ENCODE assay signal across 8 cellular contexts in genomic region chr17:69414408-69415274, GRCh38. TPM values are rescaled to one million over a fixed set of nuclear protein-coding genes. Genes with fewer than 3 reads are reported as not detected.
DNase-seq lines count a peak whose midpoint lies in the region; ATAC-seq and TF ChIP-seq lines count a peak whose summit lies in the region.

Gene MAP2K6, plus strand, starts transcription at chr17:69414697. Its CDS starts 288 bp downstream, at chr17:69414985.

- no peaks in the 10 kb centered on the region for H3K27me3 ChIP-seq in HUES48 (ENCODE audit: control insufficient read depth, insufficient read depth, low read length)
- H3K27me3 ChIP-seq in Panc1 (ENCODE audit: control insufficient read depth, insufficient read depth, low read length), result no peaks in the 10 kb centered on the region
- no peaks in the 10 kb centered on the region for H3K27me3 ChIP-seq in gastroesophageal sphincter
- no peaks in the 10 kb centered on the region for H3K27me3 ChIP-seq in neuron (ENCODE audit: insufficient read depth, low read length)
- no peaks in the 10 kb centered on the region for H3K27me3 ChIP-seq in subcutaneous abdominal adipose tissue (ENCODE audit: control insufficient read depth in 5 of 5, insufficient read depth in 4 of 5, low read length in 5 of 5)

- H3K27ac Mint-ChIP-seq in activated T-helper 2 cell treated with anti-CD3 and anti-CD28 coated beads, Interferon-gamma antibody, Interleukin-2, Interleukin-4, amounts not matched to agents 10 μg/mL and 5 μg/mL and 100 μg/mL, durations not matched to agents 14 hours and 24 hours and 36 hours, result no peak within 1 kb of the TSS

- no peak within 1 kb of the TSS for H3K4me3 Mint-ChIP-seq in activated T-helper 2 cell treated with anti-CD3 and anti-CD28 coated beads, Interferon-gamma antibody, Interleukin-2, Interleukin-4, amounts not matched to agents 10 μg/mL and 5 μg/mL and 100 μg/mL, durations not matched to agents 14 hours and 24 hours and 36 hours (ENCODE audit: low read depth)

- no TSS peak for BruUV-seq in Panc1 (replicated peaks; lab: Mats Ljungman, UMichigan)

- intact Hi-C loops in Panc1 (cut with micrococcal nuclease; ENCODE audit: unreplicated experiment), result no loop called here
- intact Hi-C loops in activated T-helper 2 cell treated with anti-CD3 and anti-CD28 coated beads, Interferon-gamma antibody, Interleukin-2, Interleukin-4, amounts not matched to agents 10 μg/mL and 5 μg/mL and 100 μg/mL, durations not matched to agents 14 hours and 24 hours and 36 hours (cut with micrococcal nuclease), result loop anchor here (1.0 kb wide), 1 partner anchor 87 kb away; the partner anchor contains the start of gene ABCA5

- H3K9me3 ChIP-seq in HUES48 (ENCODE audit: control insufficient read depth, insufficient read depth, low read length), result no peaks in the 10 kb centered on the region
- no peaks in the 10 kb centered on the region for H3K9me3 ChIP-seq in Panc1 (ENCODE audit: control insufficient read depth, insufficient read depth, low read depth, low read length)
- no peaks in the 10 kb centered on the region for H3K9me3 ChIP-seq in gastroesophageal sphincter
- no peaks in the 10 kb centered on the region for H3K9me3 ChIP-seq in neuron (ENCODE audit: low read length)
- peaks cover 0 to 2% (median 0%) of the 10 kb centered on the region in 5 donors for H3K9me3 ChIP-seq in subcutaneous abdominal adipose tissue (ENCODE audit: control insufficient read depth in 5 of 5, low read length in 5 of 5)

- H3K4me1 ChIP-seq in HUES48 (ENCODE audit: control insufficient read depth, insufficient read depth, low read length) (peaks cover 45% of the 10 kb centered on the region), Panc1 (ENCODE audit: control insufficient read depth, insufficient read depth, low read length) (peaks cover 26% of the 10 kb centered on the region), gastroesophageal sphincter (peaks cover 6 to 47% (median 8%) of the 10 kb centered on the region in 3 donors), neuron (ENCODE audit: insufficient read depth, low read length) (peaks cover 30% of the 10 kb centered on the region), subcutaneous abdominal adipose tissue (ENCODE audit: control insufficient read depth in 5 of 5, insufficient read depth in 5 of 5, low read length in 5 of 5) (peaks cover 6 to 39% (median 33%) of the 10 kb centered on the region in 5 donors)

- H2AFZ ChIP-seq in neuron (ENCODE audit: low read depth, low read length), result peak within 1 kb of the TSS; percentile 63

- ATAC-seq in GM21447 (IDR thresholded peaks at IDR 0.05; ENCODE audit: unreplicated experiment) (peak; percentile 97), Panc1 (peak; percentile 100), gastroesophageal sphincter (peak; percentile 94)

- peak within 1 kb of the TSS; percentile 81 for H3K4me3 ChIP-seq in HUES48 (ENCODE audit: low read depth, low read length)
- peak within 1 kb of the TSS; percentile 59 to 75 for H3K4me3 ChIP-seq in Panc1 (ENCODE audit: low read depth in 2 of 2, low read length in 2 of 2)
- peak within 1 kb of the TSS; percentile 50 to 57 for H3K4me3 ChIP-seq in gastroesophageal sphincter
- peak within 1 kb of the TSS; percentile 71 for H3K4me3 ChIP-seq in neuron (ENCODE audit: low read length)
- peak within 1 kb of the TSS; percentile 73 to 99 (median 96) for H3K4me3 ChIP-seq in subcutaneous abdominal adipose tissue (ENCODE audit: low read depth in 1 of 5, low read length in 5 of 5)

- no peaks in the 10 kb centered on the region for H3K36me3 ChIP-seq in HUES48 (ENCODE audit: control insufficient read depth, insufficient read depth, low read length)
- no peaks in the 10 kb centered on the region for H3K36me3 ChIP-seq in Panc1 (ENCODE audit: control insufficient read depth, insufficient read depth, low read length)
- H3K36me3 ChIP-seq in gastroesophageal sphincter, result no peaks in the 10 kb centered on the region
- no peaks in the 10 kb centered on the region for H3K36me3 ChIP-seq in neuron (ENCODE audit: insufficient read depth, low read length)
- H3K36me3 ChIP-seq in subcutaneous abdominal adipose tissue (ENCODE audit: control insufficient read depth in 5 of 5, insufficient read depth in 5 of 5, low read length in 5 of 5), result no peaks in the 10 kb centered on the region

- H3K4me1 Mint-ChIP-seq in activated T-helper 2 cell treated with anti-CD3 and anti-CD28 coated beads, Interferon-gamma antibody, Interleukin-2, Interleukin-4, amounts not matched to agents 10 μg/mL and 5 μg/mL and 100 μg/mL, durations not matched to agents 14 hours and 24 hours and 36 hours (ENCODE audit: low read depth), result peaks cover 8% of the 10 kb centered on the region

- 0% methylated on average over 5 to 27 of the region's 27 CpGs for WGBS in gastroesophageal sphincter (ENCODE audit: low coverage in 1 of 2), 2 donors

- TF ChIP-seq CTCF in Panc1 (IDR thresholded peaks at IDR 0.05) (no peak), gastroesophageal sphincter (IDR thresholded peaks at IDR 0.05) (no peak)

- H3K9me3 Mint-ChIP-seq in activated T-helper 2 cell treated with anti-CD3 and anti-CD28 coated beads, Interferon-gamma antibody, Interleukin-2, Interleukin-4, amounts not matched to agents 10 μg/mL and 5 μg/mL and 100 μg/mL, durations not matched to agents 14 hours and 24 hours and 36 hours, result no peaks in the 10 kb centered on the region

- POLR2A ChIA-PET in Panc1 (lab: Charles Lee), result no interaction called here

- CTCF ChIA-PET in Panc1 (lab: Charles Lee), result interaction anchor here (0.5 to 1.1 kb wide), 2 partner anchors 18 to 19 kb away, joined by 3 to 6 read pairs; no protein-coding TSS in a partner anchor

- in situ Hi-C loops in Panc1 (cut with HindIII; ENCODE audit: low pct_unique_long_range_greater_than_20kb, low sequenced_read_pairs), result no loop called here

- H3K27ac ChIP-seq in HUES48 (ENCODE audit: low read depth, low read length), result peak within 1 kb of the TSS; percentile 63
- H3K27ac ChIP-seq in Panc1 (ENCODE audit: low read length), result peak within 1 kb of the TSS; percentile 78
- H3K27ac ChIP-seq in gastroesophageal sphincter, result peak within 1 kb of the TSS in 3 of 4 donors; percentile 59 to 73 (median 62)
- H3K27ac ChIP-seq in subcutaneous abdominal adipose tissue (ENCODE audit: low read depth, low read length), result no peak within 1 kb of the TSS

- H3K36me3 Mint-ChIP-seq in activated T-helper 2 cell treated with anti-CD3 and anti-CD28 coated beads, Interferon-gamma antibody, Interleukin-2, Interleukin-4, amounts not matched to agents 10 μg/mL and 5 μg/mL and 100 μg/mL, durations not matched to agents 14 hours and 24 hours and 36 hours (ENCODE audit: low read depth), result no peaks in the 10 kb centered on the region

- DNase-seq in DMS 273 treated with DMSO at 0.1 percent for 48 hours (lab: John Stamatoyannopoulos, UW), result peak; percentile 70
- DNase-seq in Panc1 (ENCODE audit: low read depth, low spot score), result peak; percentile 24
- DNase-seq in activated T-helper 2 cell treated with anti-CD3 and anti-CD28 coated beads, Interferon-gamma antibody, Interleukin-2, Interleukin-4, amounts not matched to agents 10 μg/mL and 5 μg/mL and 100 μg/mL, durations not matched to agents 14 hours and 24 hours and 36 hours (ENCODE audit: low spot score), result peak; percentile 71

- H3K9ac ChIP-seq in HUES48 (ENCODE audit: low read depth, low read length) (peak within 1 kb of the TSS; percentile 75), subcutaneous abdominal adipose tissue (ENCODE audit: low read length in 5 of 5) (peak within 1 kb of the TSS; percentile 56 to 89 (median 58))

- no peaks in the 10 kb centered on the region for H3K27me3 Mint-ChIP-seq in activated T-helper 2 cell treated with anti-CD3 and anti-CD28 coated beads, Interferon-gamma antibody, Interleukin-2, Interleukin-4, amounts not matched to agents 10 μg/mL and 5 μg/mL and 100 μg/mL, durations not matched to agents 14 hours and 24 hours and 36 hours (ENCODE audit: low read depth)

- TF ChIP-seq POLR2A in gastroesophageal sphincter (IDR thresholded peaks at IDR 0.05), result no peak

- TF ChIP-seq EP300 in gastroesophageal sphincter (IDR thresholded peaks at IDR 0.05), result no peak

RNA-seq across cellular contexts. Expression of gene MAP2K6, which starts in this region (rescaled TPM):
- total RNA-seq in Panc1 (2021; ENCODE audit: unreplicated experiment), result 11.8 TPM
- 19.5 TPM for polyA plus RNA-seq in Panc1 (2012; ENCODE audit: insufficient read length)
- 3.1 and 3.6 TPM in 2 replicates for total RNA-seq in activated T-helper 2 cell treated with anti-CD3 and anti-CD28 coated beads, Interferon-gamma antibody, Interleukin-2, Interleukin-4, amounts not matched to agents 10 μg/mL and 5 μg/mL and 100 μg/mL, durations not matched to agents 14 hours and 24 hours and 36 hours
- total RNA-seq in gastroesophageal sphincter, result 1 to 10 TPM in 3 of 4 donors, under 1 TPM in 1; 0.69 to 8.7 (median 2.4) TPM
